In genomic region chr1:23593042-23593521, GRCh38 we compare ENCODE assay signal across 11 cellular contexts. TPM values are rescaled to one million over a fixed set of nuclear protein-coding genes. Genes with fewer than 3 reads are reported as not detected.
DNase-seq lines count a peak whose midpoint lies in the region; ATAC-seq and TF ChIP-seq lines count a peak whose summit lies in the region.
"Had no signal": no experiment of that assay in that cellular context is flagged by ENCODE, and none has a peak within 500 bp of the region (broad histone marks: within the 10 kb centered on the region; RNA-seq: fewer than 3 reads in every experiment).

No MANE protein-coding gene starts in this region.

- H3K4me1 ChIP-seq in CD4-positive, CD25-positive, alpha-beta regulatory T cell (ENCODE audit: control insufficient read depth, insufficient read depth, low read length, poor library complexity, severe bottlenecking), result peaks cover 74% of the 10 kb centered on the region
- H3K4me1 ChIP-seq in H9 (ENCODE audit: insufficient read depth, low read length), result peaks cover 16% of the 10 kb centered on the region
- peaks cover 19% of the 10 kb centered on the region for H3K4me1 ChIP-seq in mesendoderm (ENCODE audit: control insufficient read depth, low read depth, low read length)

- no peak overlapping the region for H2BK12ac ChIP-seq in H9 (ENCODE audit: insufficient read length, low read depth, low read length)

- H4K91ac ChIP-seq in H9 (ENCODE audit: insufficient read length, low read depth, low read length), result no peak overlapping the region

- H4K20me1 ChIP-seq in H9 (ENCODE audit: control insufficient read depth, insufficient read depth, insufficient read length), result no peaks in the 10 kb centered on the region

- no peak overlapping the region for H2BK20ac ChIP-seq in H9 (ENCODE audit: low read depth, low read length, poor library complexity, severe bottlenecking)

- TF ChIP-seq CTCF in H9 (conservative IDR thresholded peaks at IDR 0.05), result no peak
- TF ChIP-seq CTCF in WERI-Rb-1 (IDR thresholded peaks at IDR 0.05; ENCODE audit: low read depth, low read length), result no peak
- no peak for TF ChIP-seq CTCF in osteocyte (IDR thresholded peaks at IDR 0.05)
- TF ChIP-seq CTCF in GM10248 (IDR thresholded peaks at IDR 0.05; ENCODE audit: control extremely low read depth, extremely low read depth, low read depth, missing control alignments), result no peak

- H3K27me3 ChIP-seq in CD4-positive, CD25-positive, alpha-beta regulatory T cell (ENCODE audit: control insufficient read depth, insufficient read depth, low read length), result no peaks in the 10 kb centered on the region
- H3K27me3 ChIP-seq in H9 (ENCODE audit: insufficient read depth, low read length) (no peaks in the 10 kb centered on the region), WERI-Rb-1 (ENCODE audit: insufficient read depth, low read depth, severe bottlenecking) (no peaks in the 10 kb centered on the region), mesendoderm (ENCODE audit: insufficient read depth, low read length, poor library complexity) (no peaks in the 10 kb centered on the region)
- H3K27me3 ChIP-seq: upper lobe of left lung had no signal

- peak overlapping the region; percentile 35 for H3K4me3 ChIP-seq in CD4-positive, CD25-positive, alpha-beta regulatory T cell (ENCODE audit: low read depth, low read length)
- H3K4me3 ChIP-seq in WERI-Rb-1 (ENCODE audit: low read depth, low read length) (no peak overlapping the region), mesendoderm (ENCODE audit: low read length) (no peak overlapping the region)
- H3K4me3 ChIP-seq: upper lobe of left lung had no signal

- H3K9me3 Mint-ChIP-seq in CD4-positive, CD25-positive, alpha-beta regulatory T cell, result peaks cover 0 to 1% (median 0%) of the 10 kb centered on the region in 7 donors
- no peaks in the 10 kb centered on the region for H3K9me3 Mint-ChIP-seq in H9
- no peaks in the 10 kb centered on the region for H3K9me3 Mint-ChIP-seq in osteocyte (ENCODE audit: unreplicated experiment)

- H3K9ac ChIP-seq in H9 (ENCODE audit: extremely low read depth, insufficient read length, low read length) (no peak overlapping the region), mesendoderm (ENCODE audit: low read length) (no peak overlapping the region)

- CTCF ChIA-PET in GM10248 (lab: Yijun Ruan, JAX), result interaction anchor here (1.0 to 4.1 kb wide), 12 partner anchors 12 to 96 kb away, joined by 3 to 26 read pairs (median 8); no protein-coding TSS in a partner anchor

- H3K23ac ChIP-seq in H9 (ENCODE audit: insufficient read length, low read depth, low read length) (no peak overlapping the region), mesendoderm (ENCODE audit: low read length) (no peak overlapping the region)

- H3K36me3 Mint-ChIP-seq in CD4-positive, CD25-positive, alpha-beta regulatory T cell, result peaks cover 5% of the 10 kb centered on the region
- H3K36me3 Mint-ChIP-seq in H9 (ENCODE audit: insufficient read depth in 1 of 3, low read depth in 3 of 3), result no peaks in the 10 kb centered on the region
- H3K36me3 Mint-ChIP-seq in osteocyte (ENCODE audit: unreplicated experiment), result no peaks in the 10 kb centered on the region

- no peak for ATAC-seq in CD4-positive, CD25-positive, alpha-beta regulatory T cell (ENCODE audit: low read depth in 2 of 2)
- no peak for ATAC-seq in GM21723 (IDR thresholded peaks at IDR 0.05; ENCODE audit: unreplicated experiment)

- H3K79me1 ChIP-seq in H9 (ENCODE audit: insufficient read depth, low read depth, low read length, poor library complexity, severe bottlenecking) (no peaks in the 10 kb centered on the region), mesendoderm (ENCODE audit: low read length) (no peaks in the 10 kb centered on the region)

- peaks cover 40 to 93% (median 57%) of the 10 kb centered on the region in 4 donors for H3K4me1 Mint-ChIP-seq in CD4-positive, CD25-positive, alpha-beta regulatory T cell
- peaks cover 57 to 72% of the 10 kb centered on the region in 2 experiments for H3K4me1 Mint-ChIP-seq in H9
- H3K4me1 Mint-ChIP-seq in osteocyte (ENCODE audit: unreplicated experiment), result peaks cover 21% of the 10 kb centered on the region

- POLR2A ChIA-PET in GM10248 (lab: Yijun Ruan, JAX), result interaction anchor here (0.7 to 1.8 kb wide), 3 partner anchors 16 to 98 kb away, joined by 3 to 6 read pairs (median 3); partner anchors contain the start of genes ID3 and RPL11

- no CpG with 5 or more reads among the region's 5 CpGs for WGBS in H9 (ENCODE audit: extremely low coverage, insufficient read length, low lambda C conversion rate)
- no CpG with 5 or more reads among the region's 5 CpGs for WGBS in mesendoderm (ENCODE audit: extremely low coverage, insufficient coverage, low lambda C conversion rate)

- H4K5ac ChIP-seq in H9 (ENCODE audit: insufficient read length, low read depth, low read length) (no peak overlapping the region), mesendoderm (ENCODE audit: low read length) (no peak overlapping the region)

- no peak overlapping the region for H3K18ac ChIP-seq in H9 (ENCODE audit: insufficient read length, low read depth, low read length)
- peak overlapping the region; percentile 9 for H3K18ac ChIP-seq in mesendoderm (ENCODE audit: low read length)

- H4K8ac ChIP-seq in H9 (replicated peaks; ENCODE audit: insufficient read length, low read depth, low read length) (no peak overlapping the region), mesendoderm (ENCODE audit: low read depth, low read length) (no peak overlapping the region)

- H3K27ac Mint-ChIP-seq in CD4-positive, CD25-positive, alpha-beta regulatory T cell, result peak overlapping the region; percentile 79 to 95 (median 94)
- peak overlapping the region in 2 of 3 experiments; percentile 16 to 39; a peak in 2 of 7 replicates for H3K27ac Mint-ChIP-seq in H9
- no peak overlapping the region for H3K27ac Mint-ChIP-seq in osteocyte (ENCODE audit: unreplicated experiment)

- H3K4ac ChIP-seq in H9 (ENCODE audit: low read depth, low read length) (no peak overlapping the region), mesendoderm (ENCODE audit: low read depth, low read length) (peak overlapping the region; percentile 59)

- H3K4me3 Mint-ChIP-seq in CD4-positive, CD25-positive, alpha-beta regulatory T cell, result peak overlapping the region in 3 of 4 donors; percentile 14 to 32 (median 20)
- no peak overlapping the region for H3K4me3 Mint-ChIP-seq in H9
- no peak overlapping the region for H3K4me3 Mint-ChIP-seq in osteocyte (ENCODE audit: unreplicated experiment)

- H3K9me3 ChIP-seq in CD4-positive, CD25-positive, alpha-beta regulatory T cell (ENCODE audit: control insufficient read depth in 2 of 2, low read length in 2 of 2), result no peaks in the 10 kb centered on the region
- no peaks in the 10 kb centered on the region for H3K9me3 ChIP-seq in H9 (ENCODE audit: control insufficient read depth, low read depth, low read length)
- no peaks in the 10 kb centered on the region for H3K9me3 ChIP-seq in WERI-Rb-1 (ENCODE audit: severe bottlenecking)
- H3K9me3 ChIP-seq: upper lobe of left lung had no signal

- H2BK5ac ChIP-seq in H9 (ENCODE audit: insufficient read length, low read length) (no peak overlapping the region), mesendoderm (ENCODE audit: low read length) (peak overlapping the region; percentile 6)

- peak overlapping the region; percentile 60 for H3K27ac ChIP-seq in CD4-positive, CD25-positive, alpha-beta regulatory T cell (ENCODE audit: insufficient read depth, low read length, poor library complexity, severe bottlenecking)
- H3K27ac ChIP-seq in H9 (ENCODE audit: insufficient read length, low read depth, low read length), result no peak overlapping the region
- H3K27ac ChIP-seq in WERI-Rb-1, result peak overlapping the region; percentile 89
- no peak overlapping the region for H3K27ac ChIP-seq in mesendoderm (ENCODE audit: low read depth, low read length)
- H3K27ac ChIP-seq: upper lobe of left lung had no signal

- H3T11ph ChIP-seq in H9 (ENCODE audit: low read length), result no peak overlapping the region

- no peak overlapping the region for H2BK120ac ChIP-seq in H9 (ENCODE audit: low read depth, low read length, poor library complexity, severe bottlenecking)
- peak overlapping the region; percentile 1 for H2BK120ac ChIP-seq in mesendoderm (ENCODE audit: low read depth, low read length)

- no peak overlapping the region for H2AK5ac ChIP-seq in H9 (ENCODE audit: insufficient read length, low read length)
- peak overlapping the region; percentile 40 for H2AK5ac ChIP-seq in mesendoderm (ENCODE audit: low read length)

- no peak overlapping the region for H2AFZ ChIP-seq in H9 (ENCODE audit: low read length)

- H3K27me3 Mint-ChIP-seq in CD4-positive, CD25-positive, alpha-beta regulatory T cell, result no peaks in the 10 kb centered on the region
- H3K27me3 Mint-ChIP-seq in H9 (ENCODE audit: low read depth) (peaks cover 2% of the 10 kb centered on the region), osteocyte (ENCODE audit: unreplicated experiment) (no peaks in the 10 kb centered on the region)

- no peak overlapping the region for H3K56ac ChIP-seq in H9 (ENCODE audit: insufficient read length, low read depth, low read length)
- peak overlapping the region; percentile 51 for H3K56ac ChIP-seq in mesendoderm (ENCODE audit: low read length)

- H2BK15ac ChIP-seq in H9 (ENCODE audit: low read depth, low read length) (no peak overlapping the region), mesendoderm (replicated peaks; ENCODE audit: low read depth) (no peak overlapping the region)

- no peak for DNase-seq in CD4-positive, CD25-positive, alpha-beta regulatory T cell
- no peak for DNase-seq in H9
- peak; percentile 38 for DNase-seq in WERI-Rb-1
- no peak for DNase-seq in mesendoderm
- no peak for DNase-seq in osteocyte (ENCODE audit: extremely low spot score, unreplicated experiment)
- no peak for DNase-seq in GM10248 (ENCODE audit: extremely low spot score)
- no peak for DNase-seq in stimulated activated CD4-positive, alpha-beta T cell treated with anti-CD3 and anti-CD28 coated beads, Interleukin-12 subunit alpha, Interleukin-12 subunit beta, amount 100 ng/mL, for 4 hours
- DNase-seq: activated CD4-positive, alpha-beta T cell treated with anti-CD3 and anti-CD28 coated beads for 1 hour; cerebellar nuclear complex; upper lobe of left lung had no signal

- H3K79me2 ChIP-seq in H9 (ENCODE audit: insufficient read depth, low read length), result no peaks in the 10 kb centered on the region
- H3K79me2 ChIP-seq in mesendoderm (ENCODE audit: control insufficient read depth, insufficient read depth, low read length), result no peaks in the 10 kb centered on the region

- H3K23me2 ChIP-seq in H9 (ENCODE audit: insufficient read length, low read depth, low read length, poor library complexity, severe bottlenecking), result no peaks in the 10 kb centered on the region

- no peak overlapping the region for H3K4me2 ChIP-seq in H9 (ENCODE audit: insufficient read depth, insufficient read length, low read length)
- no peak overlapping the region for H3K4me2 ChIP-seq in mesendoderm (ENCODE audit: low read length)

- H3K14ac ChIP-seq in H9 (ENCODE audit: insufficient read depth, low read length), result no peak overlapping the region

- no peaks in the 10 kb centered on the region for H3K36me3 ChIP-seq in CD4-positive, CD25-positive, alpha-beta regulatory T cell (ENCODE audit: control insufficient read depth, insufficient read depth, low read length)
- H3K36me3 ChIP-seq in WERI-Rb-1, result no peaks in the 10 kb centered on the region
- no peaks in the 10 kb centered on the region for H3K36me3 ChIP-seq in mesendoderm (ENCODE audit: control insufficient read depth, insufficient read depth, low read length)
- H3K36me3 ChIP-seq: upper lobe of left lung had no signal

RNA-seq across cellular contexts. Expression of gene ID3, which starts 33.8 kb away (rescaled TPM):
- total RNA-seq in CD4-positive, CD25-positive, alpha-beta regulatory T cell, result 51.1 TPM
- 10 to 100 TPM; 35.9 to 56.9 (median 48.0) TPM for polyA plus RNA-seq in CD4-positive, CD25-positive, alpha-beta regulatory T cell
- 113 and 119 TPM in 2 replicates for total RNA-seq in H9 (2021)
- 209 TPM for polyA plus RNA-seq in mesendoderm (2013, experiment 1 of 2)
- polyA plus RNA-seq in mesendoderm (2013, experiment 2 of 2), result 208 TPM
- 73.5 and 86.9 TPM in 2 replicates for total RNA-seq in osteocyte

Comparison
In these comparisons a context has a peak if more than half of its experiments do, and no peak if none do; other contexts are left out.
1. H3K27ac ChIP-seq: peak in CD4-positive, CD25-positive, alpha-beta regulatory T cell (single experiment) and WERI-Rb-1 (single experiment); none in H9 (single experiment) and mesendoderm (single experiment).
2. H3K4me3 Mint-ChIP-seq: peak in CD4-positive, CD25-positive, alpha-beta regulatory T cell (3 of 4); none in H9 (0 of 2) and osteocyte (single experiment).